9 cellular contexts compared by ENCODE assay signal in genomic region chr9:117414220-117414905, GRCh38. TPM values are rescaled to one million over a fixed set of nuclear protein-coding genes. Genes with fewer than 3 reads are reported as not detected.
DNase-seq lines count a peak whose midpoint lies in the region; ATAC-seq and TF ChIP-seq lines count a peak whose summit lies in the region.
"Had no signal": no experiment of that assay in that cellular context is flagged by ENCODE, and none has a peak within 500 bp of the region (broad histone marks: within the 10 kb centered on the region; RNA-seq: fewer than 3 reads in every experiment).

No MANE protein-coding gene starts in this region.

- H3K9me3 Mint-ChIP-seq in osteocyte (ENCODE audit: unreplicated experiment) = no peaks in the 10 kb centered on the region

- H3K36me3 ChIP-seq in gastroesophageal sphincter = no peaks in the 10 kb centered on the region

- peaks cover 0 to 27% (median 6%) of the 10 kb centered on the region in 3 donors for H3K4me1 ChIP-seq in gastroesophageal sphincter

- H3K36me3 Mint-ChIP-seq in osteocyte (ENCODE audit: unreplicated experiment) = no peaks in the 10 kb centered on the region

- peaks cover 88% of the 10 kb centered on the region for H3K27me3 ChIP-seq in gastroesophageal sphincter

- in situ Hi-C loops in G401 (cut with HindIII; ENCODE audit: low sequenced_read_pairs) = no loop called here

- H3K4me3 ChIP-seq in gastroesophageal sphincter = peak overlapping the region in 1 of 2 donors; percentile 55
- H3K4me3 ChIP-seq: K562 had no signal

- no peak overlapping the region for H3K27ac ChIP-seq in gastroesophageal sphincter

- H3K4me1 Mint-ChIP-seq in osteocyte (ENCODE audit: unreplicated experiment) = peaks cover 7% of the 10 kb centered on the region

- no peak overlapping the region for H3K27ac Mint-ChIP-seq in osteocyte (ENCODE audit: unreplicated experiment)

- H3K27me3 Mint-ChIP-seq in osteocyte (ENCODE audit: unreplicated experiment) = peaks cover 43% of the 10 kb centered on the region

- ATAC-seq in gastroesophageal sphincter = peak; percentile 42
- no peak for ATAC-seq in GM18870 (IDR thresholded peaks at IDR 0.05; ENCODE audit: unreplicated experiment)
- ATAC-seq in esophagus mucosa = no peak
- ATAC-seq: K562 had no signal

- H3K9me3 ChIP-seq in gastroesophageal sphincter = no peaks in the 10 kb centered on the region

- no peak for TF ChIP-seq EP300 in gastroesophageal sphincter (IDR thresholded peaks at IDR 0.05)

- 4% methylated on average over 8 of the region's 77 CpGs; no CpG with 5 or more reads in 1 of the 2 donors for WGBS in gastroesophageal sphincter (ENCODE audit: low coverage in 1 of 2), 2 donors

- DNase-seq in G401 (ENCODE audit: low spot score) = peak; percentile 48
- peak; percentile 40 to 78 for DNase-seq in NCI-H526 (lab: John Stamatoyannopoulos, UW)
- no peak for DNase-seq in osteocyte (ENCODE audit: extremely low spot score, unreplicated experiment)
- DNase-seq in erythroblast (lab: John Stamatoyannopoulos, UW) = no peak
- DNase-seq in SIG-M5 treated with dmso at 0.1 percent for 504 hours (lab: John Stamatoyannopoulos, UW; ENCODE audit: unreplicated experiment) = no peak

- TF ChIP-seq POLR2A in gastroesophageal sphincter (IDR thresholded peaks at IDR 0.05) (no peak), erythroblast (IDR thresholded peaks at IDR 0.05; ENCODE audit: low read length) (no peak)

- no peak for TF ChIP-seq CTCF in gastroesophageal sphincter (IDR thresholded peaks at IDR 0.05)
- TF ChIP-seq CTCF in osteocyte (IDR thresholded peaks at IDR 0.05) = no peak

- H3K4me3 Mint-ChIP-seq in osteocyte (ENCODE audit: unreplicated experiment) = peak overlapping the region; percentile 64

RNA-seq across cellular contexts. Expression of gene ASTN2, which starts 0.5 kb away (rescaled TPM):
- total RNA-seq in G401 (2014; rRNA removed; shearing (Covaris generic)) = 17.1 and 25.2 TPM in 2 replicates
- 1 to 10 TPM; 4.0 to 7.0 (median 4.9) TPM for total RNA-seq in gastroesophageal sphincter
- 2.3 and 3.0 TPM in 2 replicates for total RNA-seq in osteocyte
- total RNA-seq in esophagus mucosa = 1.00 TPM

Comparison
In these comparisons a context has a peak if more than half of its experiments do, and no peak if none do; other contexts are left out.
1. DNase-seq: peak in G401 (single experiment) and NCI-H526 (2 of 2); none in osteocyte (single experiment), erythroblast (0 of 2) and SIG-M5 treated with dmso at 0.1 percent for 504 hours (single experiment).